Comparison of ENCODE assay signal across 1 cellular context in the genomic region with DNA sequence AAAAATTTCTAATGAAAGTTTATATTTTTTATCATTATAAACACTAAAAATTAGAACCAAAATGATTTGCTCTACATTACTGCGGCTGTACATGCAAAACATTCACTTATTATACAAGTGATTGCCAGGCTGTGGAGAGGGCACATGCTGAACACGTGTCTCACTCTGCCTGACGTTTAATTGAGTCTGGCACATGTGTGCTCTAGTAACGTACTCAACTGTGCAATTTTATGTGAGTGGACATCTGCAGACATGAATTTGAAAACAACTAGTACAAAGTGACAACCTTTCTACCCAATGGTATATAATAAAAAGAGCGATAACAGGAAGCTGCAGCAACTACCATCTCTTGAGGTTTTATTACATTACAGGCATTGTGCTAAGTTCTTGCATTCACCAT.
TF ChIP-seq lines count a peak whose summit lies in the region.

No MANE protein-coding gene starts in this region.

TF ChIP-seq in HepG2, 621 proteins besides CTCF, POLR2A, EP300 and RAD21:
- TF ChIP-seq, protein P1, sequence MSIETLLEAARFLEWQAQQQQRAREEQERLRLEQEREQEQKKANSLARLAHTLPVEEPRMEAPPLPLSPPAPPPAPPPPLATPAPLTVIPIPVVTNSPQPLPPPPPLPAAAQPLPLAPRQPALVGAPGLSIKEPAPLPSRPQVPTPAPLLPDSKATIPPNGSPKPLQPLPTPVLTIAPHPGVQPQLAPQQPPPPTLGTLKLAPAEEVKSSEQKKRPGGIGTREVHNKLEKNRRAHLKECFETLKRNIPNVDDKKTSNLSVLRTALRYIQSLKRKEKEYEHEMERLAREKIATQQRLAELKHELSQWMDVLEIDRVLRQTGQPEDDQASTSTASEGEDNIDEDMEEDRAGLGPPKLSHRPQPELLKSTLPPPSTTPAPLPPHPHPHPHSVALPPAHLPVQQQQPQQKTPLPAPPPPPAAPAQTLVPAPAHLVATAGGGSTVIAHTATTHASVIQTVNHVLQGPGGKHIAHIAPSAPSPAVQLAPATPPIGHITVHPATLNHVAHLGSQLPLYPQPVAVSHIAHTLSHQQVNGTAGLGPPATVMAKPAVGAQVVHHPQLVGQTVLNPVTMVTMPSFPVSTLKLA (IDR thresholded peaks at IDR 0.05) = peak; percentile 70
- no peak for TF ChIP-seq GATA4 (IDR thresholded peaks at IDR 0.05; ENCODE audit: borderline replicate concordance, low read depth)
